8 cellular contexts compared by ENCODE assay signal in genomic region chr15:83108266-83109219, GRCh38. TPM values are rescaled to one million over a fixed set of nuclear protein-coding genes. Genes with fewer than 3 reads are reported as not detected.
DNase-seq lines count a peak whose midpoint lies in the region; ATAC-seq, FAIRE-seq and TF ChIP-seq lines count a peak whose summit lies in the region.

No MANE protein-coding gene starts in this region.

- TF ChIP-seq POLR2A in GM18505 (IDR thresholded peaks at IDR 0.05; ENCODE audit: borderline replicate concordance, extremely low read depth, insufficient read depth, insufficient read length) = peak; percentile 54

- TF ChIP-seq CTCF in AG04449 (IDR thresholded peaks at IDR 0.05; ENCODE audit: insufficient read depth, low read length, missing control alignments) = no peak
- TF ChIP-seq CTCF in endothelial cell (IDR thresholded peaks at IDR 0.05; ENCODE audit: unreplicated experiment) = no peak

- POLR2A ChIA-PET in AG04449 (lab: Yijun Ruan, JAX) = interaction anchor here (1.0 kb wide), 1 partner anchor 42 kb away, joined by 3 read pairs; the partner anchor contains the start of gene BTBD1
- POLR2A ChIA-PET in naive thymus-derived CD8-positive, alpha-beta T cell (lab: Charles Lee) = interaction anchor here (0.9 kb wide), 1 partner anchor 11 kb away, joined by 3 read pairs; no protein-coding TSS in a partner anchor

- ATAC-seq in GM18505 (IDR thresholded peaks at IDR 0.05; ENCODE audit: unreplicated experiment) = peak; percentile 60
- peak; percentile 66 for ATAC-seq in HG03064 (IDR thresholded peaks at IDR 0.05; ENCODE audit: low read depth, unreplicated experiment)
- peak; percentile 34 to 61 for ATAC-seq in naive thymus-derived CD8-positive, alpha-beta T cell

- peak overlapping the region; percentile 30 for H3K4me3 ChIP-seq in AG04449 (ENCODE audit: low read depth, low read length)

- peaks cover 20% of the 10 kb centered on the region for H3K36me3 Mint-ChIP-seq in endothelial cell (ENCODE audit: low read depth, unreplicated experiment)
- H3K36me3 Mint-ChIP-seq in naive thymus-derived CD8-positive, alpha-beta T cell = no peaks in the 10 kb centered on the region

- CTCF ChIA-PET in AG04449 (lab: Yijun Ruan, JAX) = interaction anchor here (1.5 kb wide), 1 partner anchor 97 kb away, joined by 4 read pairs; the partner anchor contains the start of gene C15orf40

- FAIRE-seq in RCC 7860 (lab: Jason Lieb, UNC) = no peak

- no peaks in the 10 kb centered on the region for H3K9me3 Mint-ChIP-seq in endothelial cell (ENCODE audit: unreplicated experiment)
- no peaks in the 10 kb centered on the region for H3K9me3 Mint-ChIP-seq in naive thymus-derived CD8-positive, alpha-beta T cell

- DNase-seq in AG04449 (ENCODE audit: low read depth, low spot score) = no peak
- peak; percentile 96 for DNase-seq in SIG-M5 treated with dmso at 0.1 percent for 504 hours (lab: John Stamatoyannopoulos, UW; ENCODE audit: unreplicated experiment)
- DNase-seq in endothelial cell (ENCODE audit: low spot score) = peak; percentile 15
- peak in 2 of 10 donors; percentile 13 to 20 for DNase-seq in naive thymus-derived CD8-positive, alpha-beta T cell
- DNase-seq in NCI-H2227 treated with DMSO at 0.1 percent for 48 hours (lab: John Stamatoyannopoulos, UW) = no peak
- DNase-seq in RCC 7860 (ENCODE audit: low spot score) = no peak

- peak overlapping the region; percentile 82 for H3K27ac Mint-ChIP-seq in endothelial cell (ENCODE audit: unreplicated experiment)
- peak overlapping the region in 3 of 10 donors; percentile 22 to 66 (median 32) for H3K27ac Mint-ChIP-seq in naive thymus-derived CD8-positive, alpha-beta T cell

- H3K4me1 Mint-ChIP-seq in endothelial cell (ENCODE audit: unreplicated experiment) = peaks cover 53% of the 10 kb centered on the region
- peaks cover 13 to 31% (median 19%) of the 10 kb centered on the region in 4 donors for H3K4me1 Mint-ChIP-seq in naive thymus-derived CD8-positive, alpha-beta T cell

- peak overlapping the region; percentile 86 for H3K4me3 Mint-ChIP-seq in endothelial cell (ENCODE audit: unreplicated experiment)
- peak overlapping the region; percentile 59 to 88 (median 82) for H3K4me3 Mint-ChIP-seq in naive thymus-derived CD8-positive, alpha-beta T cell

- H3K27me3 Mint-ChIP-seq in endothelial cell (ENCODE audit: unreplicated experiment) = peaks cover 26% of the 10 kb centered on the region
- H3K27me3 Mint-ChIP-seq in naive thymus-derived CD8-positive, alpha-beta T cell = peaks cover 32 to 72% (median 53%) of the 10 kb centered on the region in 5 donors

RNA-seq across cellular contexts. Expression of gene TM6SF1, which starts 1.1 kb away (rescaled TPM):
- total RNA-seq in endothelial cell (ENCODE audit: unreplicated experiment) = 6.0 TPM
- under 1 TPM; 0.34 to 0.58 TPM for total RNA-seq in naive thymus-derived CD8-positive, alpha-beta T cell
- polyA plus RNA-seq in naive thymus-derived CD8-positive, alpha-beta T cell = under 1 TPM in 2 of 3 donors, not detected in 1; 0.13 to 0.68 TPM

RNA-seq across cellular contexts. Expression of gene BTBD1, which starts 41.5 kb away (rescaled TPM):
- 47.2 TPM for total RNA-seq in endothelial cell (ENCODE audit: unreplicated experiment)
- total RNA-seq in naive thymus-derived CD8-positive, alpha-beta T cell = 10 to 100 TPM; 42.9 to 43.3 TPM
- polyA plus RNA-seq in naive thymus-derived CD8-positive, alpha-beta T cell = 10 to 100 TPM; 36.0 to 40.6 (median 37.0) TPM

Comparison
In these comparisons a context has a peak if more than half of its experiments do, and no peak if none do; other contexts are left out.
1. DNase-seq: peak in SIG-M5 treated with dmso at 0.1 percent for 504 hours (single experiment) and endothelial cell (single experiment); none in AG04449 (single experiment), NCI-H2227 treated with DMSO at 0.1 percent for 48 hours (single experiment) and RCC 7860 (single experiment).
2. Peak in every context shown above with its lines, with median percentiles within 50 percentile points of each other: ATAC-seq.